ENCODE assay signal across 30 cellular contexts in genomic region chr11:35678975-35679374, GRCh38.
"Had no signal": no experiment of that assay in that cellular context is flagged by ENCODE, and none has a peak within 500 bp of the region (broad histone marks: within the 10 kb centered on the region; RNA-seq: fewer than 3 reads in every experiment).

No MANE protein-coding gene starts in this region.

- FAIRE-seq: astrocyte, bronchial epithelial cell, TTC549 had no signal

- ATAC-seq: activated CD8-positive, alpha-beta T cell treated with anti-CD3 and anti-CD28 coated beads for 36 hours; activated naive CD4-positive, alpha-beta T cell treated with anti-CD3 and anti-CD28 coated beads, Interleukin-2, amount 50 U/mL, for 72 hours had no signal

- H3K27ac ChIP-seq: adrenal gland, cardiac muscle cell, VCaP had no signal

- H3K27me3 ChIP-seq: adrenal gland, cardiac muscle cell had no signal

- H3K4me3 ChIP-seq: adrenal gland, cardiac muscle cell had no signal

- DNase-seq: activated B cell treated with CpG ODN at 0.5 μM for 24 hours; activated CD4-positive, alpha-beta memory T cell treated with anti-CD3 and anti-CD28 coated beads for 36 hours; activated CD4-positive, alpha-beta T cell treated with anti-CD3 and anti-CD28 coated beads for 4 hours; activated CD4-positive, alpha-beta T cell treated with anti-CD3 and anti-CD28 coated beads, Interleukin-2, amount 10 ng/mL, durations not matched to agents 24 days and 14 days; activated CD4-positive, alpha-beta T cell treated with anti-CD3 and anti-CD28 coated beads, Interleukin-2, amount 50 U/mL, for 1 hour; activated CD4-positive, alpha-beta T cell treated with anti-CD3 and anti-CD28 coated beads, Interleukin-2, amount 50 U/mL, for 4 hours; activated CD4-positive, CD25-positive, alpha-beta regulatory T cell treated with anti-CD3 and anti-CD28 coated beads, Interleukin-2, amount 50 U/mL, for 72 hours; activated CD8-positive, alpha-beta memory T cell treated with anti-CD3 and anti-CD28 coated beads, Interleukin-2, amount 50 U/mL, for 48 hours; activated CD8-positive, alpha-beta T cell treated with anti-CD3 and anti-CD28 coated beads for 36 hours; activated effector memory CD4-positive, alpha-beta T cell treated with Interleukin-2 at 50 U/mL for 16 hours; activated gamma-delta T cell treated with Interleukin-2 at 50 U/mL for 16 hours; activated naive CD4-positive, alpha-beta T cell; activated naive CD4-positive, alpha-beta T cell treated with anti-CD3 and anti-CD28 coated beads for 36 hours; activated naive CD4-positive, alpha-beta T cell treated with anti-CD3 and anti-CD28 coated beads, Interleukin-2, amount 50 U/mL, for 16 hours; activated naive CD8-positive, alpha-beta T cell treated with anti-CD3 and anti-CD28 coated beads for 36 hours; activated T-cell treated with anti-CD3 and anti-CD28 coated beads, Interleukin-2, amount 50 U/mL, for 24 hours; activated T-cell treated with anti-CD3 and anti-CD28 coated beads, Interleukin-2, amount 50 U/mL, for 48 hours; adrenal gland; amniotic stem cell; aorta; cerebellar nuclear complex; T-helper 1 cell; T-helper 2 cell; T-helper 9 cell had no signal

- H3K36me3 ChIP-seq: adrenal gland, cardiac muscle cell had no signal

- H3K9me3 ChIP-seq: adrenal gland had no signal
